Comparison of ENCODE assay signal across 8 cellular contexts in genomic region chr1:40668769-40669525, GRCh38. TPM values are rescaled to one million over a fixed set of nuclear protein-coding genes. Genes with fewer than 3 reads are reported as not detected.
DNase-seq lines count a peak whose midpoint lies in the region; ATAC-seq and TF ChIP-seq lines count a peak whose summit lies in the region.

No MANE protein-coding gene starts in this region.

- intact Hi-C loops in heart right ventricle (cut with DNase I) = loop anchor here in 7 of 10 donors (2.0 to 10.0 kb wide), 4 partner anchors 37 to 57 kb away; no protein-coding TSS in a partner anchor

- H3K9me3 Mint-ChIP-seq in T-cell = no peaks in the 10 kb centered on the region
- no peaks in the 10 kb centered on the region for H3K9me3 Mint-ChIP-seq in activated naive CD8-positive, alpha-beta T cell treated with anti-CD3 and anti-CD28 coated beads, Interleukin-2, amount 50 U/mL, for 24 hours

- H3K4me3 Mint-ChIP-seq in T-cell = peak overlapping the region; percentile 21 to 63 (median 39)
- no peak overlapping the region for H3K4me3 Mint-ChIP-seq in activated naive CD8-positive, alpha-beta T cell treated with anti-CD3 and anti-CD28 coated beads, Interleukin-2, amount 50 U/mL, for 24 hours

- POLR2A ChIA-PET in HEK293 (lab: Yijun Ruan, JAX) (interaction anchor here (0.6 to 1.0 kb wide), 2 partner anchors 22 to 138 kb away, joined by 3 to 4 read pairs; partner anchors contain the start of genes NFYC and ZNF684), T-cell (lab: Charles Lee) (interaction anchor here in 1 of 2 donors (0.6 kb wide), 1 partner anchor 284 kb away, joined by 3 read pairs; no protein-coding TSS in a partner anchor)

- TF ChIP-seq CTCF in HEK293 (tag by site-specific recombination; IDR thresholded peaks at IDR 0.05) = peak; percentile 54
- TF ChIP-seq CTCF in heart right ventricle (IDR thresholded peaks at IDR 0.05) = peak; percentile 90 to 98 (median 96)

- peak overlapping the region in 1 of 2 donors; percentile 8 for H3K27ac Mint-ChIP-seq in T-cell
- no peak overlapping the region for H3K27ac Mint-ChIP-seq in activated naive CD8-positive, alpha-beta T cell treated with anti-CD3 and anti-CD28 coated beads, Interleukin-2, amount 50 U/mL, for 24 hours

- H3K36me3 ChIP-seq in HEK293 (ENCODE audit: control insufficient read depth in 2 of 2, insufficient read depth in 1 of 2, low read length in 2 of 2) (no peaks in the 10 kb centered on the region), heart right ventricle (no peaks in the 10 kb centered on the region)

- CTCF ChIA-PET in HEK293 (lab: Yijun Ruan, JAX) (interaction anchor here (0.5 to 2.6 kb wide), 27 partner anchors 9 to 519 kb away, joined by 3 to 18 read pairs (median 4); no protein-coding TSS in a partner anchor), T-cell (lab: Charles Lee) (interaction anchor here (0.7 to 2.0 kb wide), 7 partner anchors 12 to 525 kb away, joined by 3 to 13 read pairs (median 4); partner anchors contain the start of gene NFYC (in 1 of the 2))

- H3K9me3 ChIP-seq in HEK293 (ENCODE audit: control insufficient read depth, insufficient read depth, low read depth, low read length) = no peaks in the 10 kb centered on the region
- no peaks in the 10 kb centered on the region for H3K9me3 ChIP-seq in heart right ventricle

- H3K27me3 Mint-ChIP-seq in T-cell = no peaks in the 10 kb centered on the region
- peaks cover 3% of the 10 kb centered on the region for H3K27me3 Mint-ChIP-seq in activated naive CD8-positive, alpha-beta T cell treated with anti-CD3 and anti-CD28 coated beads, Interleukin-2, amount 50 U/mL, for 24 hours

- peak; percentile 69 for DNase-seq in EH (ENCODE audit: low read depth)
- DNase-seq in NCI-H128 (lab: John Stamatoyannopoulos, UW; ENCODE audit: unreplicated experiment) = peak; percentile 66
- DNase-seq in T-cell = peak; percentile 50 to 86 (median 76)
- DNase-seq in activated naive CD8-positive, alpha-beta T cell treated with anti-CD3 and anti-CD28 coated beads, Interleukin-2, amount 50 U/mL, for 24 hours = peak; percentile 90
- DNase-seq in heart right ventricle = peak; percentile 73 to 80
- peak; percentile 67 for DNase-seq in putamen (ENCODE audit: low spot score)

- peaks cover 0 to 3% (median 0%) of the 10 kb centered on the region in 7 donors for H3K27me3 ChIP-seq in heart right ventricle

- no peak overlapping the region for H3K27ac ChIP-seq in HEK293 (ENCODE audit: extremely low read depth, low read depth, low read length)
- H3K27ac ChIP-seq in heart right ventricle = no peak overlapping the region

- ATAC-seq in T-cell (replicated peaks in 1 of 4) = peak; percentile 54 to 71 (median 60)
- peak; percentile 63 for ATAC-seq in activated naive CD8-positive, alpha-beta T cell treated with anti-CD3 and anti-CD28 coated beads, Interleukin-2, amount 50 U/mL, for 24 hours
- peak in 7 of 8 donors; percentile 26 to 79 (median 67) for ATAC-seq in heart right ventricle
- ATAC-seq in GM19452 (IDR thresholded peaks at IDR 0.05; ENCODE audit: unreplicated experiment) = no peak

- H3K36me3 Mint-ChIP-seq in T-cell = no peaks in the 10 kb centered on the region
- no peaks in the 10 kb centered on the region for H3K36me3 Mint-ChIP-seq in activated naive CD8-positive, alpha-beta T cell treated with anti-CD3 and anti-CD28 coated beads, Interleukin-2, amount 50 U/mL, for 24 hours (ENCODE audit: low read depth)

- H3K4me1 Mint-ChIP-seq in T-cell = peaks cover 14 to 18% (median 17%) of the 10 kb centered on the region in 3 donors
- H3K4me1 Mint-ChIP-seq in activated naive CD8-positive, alpha-beta T cell treated with anti-CD3 and anti-CD28 coated beads, Interleukin-2, amount 50 U/mL, for 24 hours = peaks cover 13% of the 10 kb centered on the region

- H3K4me1 ChIP-seq in HEK293 (ENCODE audit: control insufficient read depth, insufficient read depth, low read length) (no peaks in the 10 kb centered on the region), heart right ventricle (peaks cover 0 to 16% (median 12%) of the 10 kb centered on the region in 9 donors)

- 13 to 16% methylated on average over 21 of the region's 21 CpGs for WGBS in heart right ventricle, 2 donors

- H3K4me3 ChIP-seq in HEK293 (ENCODE audit: low read depth, low read length) = peak overlapping the region; percentile 27
- peak overlapping the region in 1 of 10 donors; percentile 30 for H3K4me3 ChIP-seq in heart right ventricle

TF ChIP-seq in HEK293, 187 proteins besides CTCF, POLR2A, EP300 and RAD21 (continues in another document):
- no peak for TF ChIP-seq ZNF560 (tag by site-specific recombination; IDR thresholded peaks at IDR 0.05; ENCODE audit: borderline replicate concordance)
- no peak for TF ChIP-seq ZNF747 (tag by site-specific recombination; IDR thresholded peaks at IDR 0.05)
- TF ChIP-seq ZNF335 (tag by site-specific recombination; conservative IDR thresholded peaks at IDR 0.05) = peak; percentile 74
- no peak for TF ChIP-seq ZNF24 (tag by site-specific recombination; IDR thresholded peaks at IDR 0.05)
- TF ChIP-seq ZNF830 (tag by site-specific recombination; IDR thresholded peaks at IDR 0.05; ENCODE audit: low read depth) = no peak
- peak; percentile 61; the same call in 1 of the 2 replicates for TF ChIP-seq ZNF423 (tag by site-specific recombination; IDR thresholded peaks at IDR 0.05)
- TF ChIP-seq HOXC10 (CRISPR knock-in tag; IDR thresholded peaks at IDR 0.05) = no peak
- TF ChIP-seq ZNF654 (tag by site-specific recombination; IDR thresholded peaks at IDR 0.05; ENCODE audit: low read depth) = peak; percentile 31
- peak; percentile 70 for TF ChIP-seq ZBTB17 (tag by site-specific recombination; IDR thresholded peaks at IDR 0.05)
- peak; percentile 54; the same call in 1 of the 2 replicates for TF ChIP-seq SCRT1 (tag by site-specific recombination; IDR thresholded peaks at IDR 0.05; ENCODE audit: borderline replicate concordance)
- 0 out of 2 replicates have a peak, but pooled peaks have one; percentile 38 for TF ChIP-seq ZNF341 (tag by site-specific recombination; IDR thresholded peaks at IDR 0.05; ENCODE audit: low read depth)
- TF ChIP-seq GLIS2 (tag by site-specific recombination; IDR thresholded peaks at IDR 0.05) = peak; percentile 23; the same call in 1 of the 2 replicates
- TF ChIP-seq ZNF561 (tag by site-specific recombination; IDR thresholded peaks at IDR 0.05; ENCODE audit: borderline replicate concordance) = peak; percentile 72; the same call in 1 of the 2 replicates
- 0 out of 2 replicates have a peak, but pooled peaks have one; percentile 29 for TF ChIP-seq ZEB2 (tag by site-specific recombination; IDR thresholded peaks at IDR 0.05)
- TF ChIP-seq EGR2 (tag by site-specific recombination; IDR thresholded peaks at IDR 0.05; ENCODE audit: low read depth) = peak; percentile 10; the same call in 1 of the 2 replicates
- TF ChIP-seq KLF10 (tag by site-specific recombination; IDR thresholded peaks at IDR 0.05) = 0 out of 2 replicates have a peak, but pooled peaks have one; percentile 48
- TF ChIP-seq HIC1 (tag by site-specific recombination; IDR thresholded peaks at IDR 0.05) = peak; percentile 52; the same call in 1 of the 2 replicates
- peak; percentile 21; the same call in 1 of the 2 replicates for TF ChIP-seq ZXDB (tag by site-specific recombination; IDR thresholded peaks at IDR 0.05)
- no peak for TF ChIP-seq ZNF768 (tag by site-specific recombination; IDR thresholded peaks at IDR 0.05)
- TF ChIP-seq ZNF692 (tag by site-specific recombination; IDR thresholded peaks at IDR 0.05) = peak; percentile 43; the same call in 1 of the 2 replicates

RNA-seq across cellular contexts. Expression of gene RIMS3, which starts 3.5 kb away (rescaled TPM):
- total RNA-seq in T-cell (1 to 10 TPM; 1.8 to 3.0 (median 2.3) TPM), heart right ventricle (1 to 10 TPM in 3 of 10 donors, under 1 TPM in 7; 0.34 to 2.0 (median 0.79) TPM)
- under 1 TPM; 0.14 to 0.22 TPM for polyA plus RNA-seq in heart right ventricle

RNA-seq across cellular contexts. Expression of gene NFYC, which starts 22.6 kb away (rescaled TPM):
- total RNA-seq in T-cell (10 to 100 TPM; 50.1 to 60.4 (median 52.9) TPM), heart right ventricle (10 to 100 TPM; 56.1 to 84.7 (median 73.1) TPM)
- polyA plus RNA-seq in heart right ventricle = 10 to 100 TPM; 49.9 to 55.8 TPM
